26 cellular contexts compared by ENCODE assay signal in genomic region chr18:66993492-66993891, GRCh38.
A peak's percentile ranks its signal among the peaks of the same experiment; 100 is the strongest.
DNase-seq lines count a peak whose midpoint lies in the region; FAIRE-seq and TF ChIP-seq lines count a peak whose summit lies in the region.
"Had no signal": no experiment of that assay in that cellular context is flagged by ENCODE, and none has a peak within 500 bp of the region (broad histone marks: within the 10 kb centered on the region; RNA-seq: fewer than 3 reads in every experiment).

No MANE protein-coding gene starts in this region.

- no peaks in the 10 kb centered on the region for H3K79me2 ChIP-seq in astrocyte (ENCODE audit: insufficient read depth, low read length)

- TF ChIP-seq CTCF in astrocyte (IDR thresholded peaks at IDR 0.05; ENCODE audit: insufficient read depth, low read depth, low read length) (no peak), retinal pigment epithelial cell (conservative IDR thresholded peaks at IDR 0.05; ENCODE audit: low read depth, low read length) (no peak)

- H3K36me3 Mint-ChIP-seq in astrocyte (ENCODE audit: low read depth, unreplicated experiment), result no peaks in the 10 kb centered on the region
- H3K36me3 Mint-ChIP-seq: activated naive CD4-positive, alpha-beta T cell treated with anti-CD3 and anti-CD28 coated beads, Interleukin-2, amount 10 ng/mL, durations not matched to agents 7 days and 5 days had no signal

- no peaks in the 10 kb centered on the region for H4K20me1 ChIP-seq in astrocyte (ENCODE audit: insufficient read depth, low read length)

- H2AFZ ChIP-seq in astrocyte (ENCODE audit: low read depth, low read length), result no peak overlapping the region

- no peaks in the 10 kb centered on the region for H3K9me3 Mint-ChIP-seq in astrocyte (ENCODE audit: unreplicated experiment)
- H3K9me3 Mint-ChIP-seq: H9, nephron had no signal

- no peaks in the 10 kb centered on the region for H3K4me1 ChIP-seq in astrocyte (ENCODE audit: insufficient read depth, low read length)
- H3K4me1 ChIP-seq: ascending aorta had no signal

- no peak overlapping the region for H3K4me3 Mint-ChIP-seq in astrocyte (ENCODE audit: unreplicated experiment)
- H3K4me3 Mint-ChIP-seq: activated naive CD4-positive, alpha-beta T cell treated with anti-CD3 and anti-CD28 coated beads, Interleukin-2, amount 10 ng/mL, durations not matched to agents 7 days and 5 days; CD4-positive, alpha-beta T cell; effector memory CD8-positive, alpha-beta T cell; H9; nephron had no signal

- H3K4me2 ChIP-seq in astrocyte (ENCODE audit: low read length), result no peak overlapping the region

- H3K27ac ChIP-seq in astrocyte (ENCODE audit: low read depth, low read length), result no peak overlapping the region
- H3K27ac ChIP-seq: ascending aorta had no signal

- no peaks in the 10 kb centered on the region for H3K27me3 ChIP-seq in astrocyte (ENCODE audit: insufficient read depth, low read length)
- H3K27me3 ChIP-seq: ascending aorta had no signal

- no peak overlapping the region for H3K9ac ChIP-seq in astrocyte (ENCODE audit: low read length)

- H3K4me1 Mint-ChIP-seq in astrocyte (ENCODE audit: low read depth, unreplicated experiment), result no peaks in the 10 kb centered on the region
- H3K4me1 Mint-ChIP-seq: activated naive CD4-positive, alpha-beta T cell treated with anti-CD3 and anti-CD28 coated beads, Interleukin-2, amount 10 ng/mL, durations not matched to agents 7 days and 5 days; nephron had no signal

- H3K9me3 ChIP-seq in astrocyte (ENCODE audit: insufficient read depth, low read depth, low read length), result no peaks in the 10 kb centered on the region
- H3K9me3 ChIP-seq: ascending aorta had no signal

- DNase-seq in HK-2 (ENCODE audit: unreplicated experiment), result peak; percentile 3
- peak; percentile 1 for DNase-seq in astrocyte (ENCODE audit: low read depth)
- DNase-seq in iPS-NIHi11 (ENCODE audit: low spot score), result peak; percentile 5
- DNase-seq in retinal pigment epithelial cell (ENCODE audit: low read depth), result peak; percentile 30
- DNase-seq in hypothalamus (lab: John Stamatoyannopoulos, UW), result no peak
- DNase-seq in stimulated activated naive CD4-positive, alpha-beta T cell (lab: John Stamatoyannopoulos, UW), result no peak
- DNase-seq in NCI-H526 (lab: John Stamatoyannopoulos, UW), result no peak
- DNase-seq in germinal center (ENCODE audit: low spot score), result no peak
- DNase-seq: activated naive CD4-positive, alpha-beta T cell treated with anti-CD3 and anti-CD28 coated beads, Interleukin-2, amount 10 ng/mL, durations not matched to agents 7 days and 5 days; activated T-cell treated with anti-CD3 and anti-CD28 coated beads, Interleukin-2, amount 50 U/mL, for 48 hours; CD4-positive, alpha-beta T cell; DMS153; effector memory CD8-positive, alpha-beta T cell; H9; head of caudate nucleus; Kasumi-1; midbrain; NCI-H524 treated with DMSO at 0.1 percent for 48 hours; RPMI8226; stimulated activated CD4-positive, alpha-beta T cell treated with anti-CD3 and anti-CD28 coated beads, Interleukin-1b, Interleukin-23, amount 100 ng/mL, for 48 hours; stimulated activated naive CD4-positive, alpha-beta T cell treated with Interleukin-2 at 50 U/mL for 16 hours; T1000 had no signal

- no peaks in the 10 kb centered on the region for H3K36me3 ChIP-seq in astrocyte (ENCODE audit: insufficient read depth, low read length)
- H3K36me3 ChIP-seq: ascending aorta had no signal

- no peak overlapping the region for H3K4me3 ChIP-seq in astrocyte (ENCODE audit: insufficient read depth, low read depth, low read length)
- no peak overlapping the region for H3K4me3 ChIP-seq in retinal pigment epithelial cell (ENCODE audit: low read length)
- H3K4me3 ChIP-seq: ascending aorta, GM12878 had no signal

- no peak for FAIRE-seq in astrocyte (lab: Jason Lieb, UNC)
- FAIRE-seq: GM12878, keratinocyte had no signal

- H3K27me3 Mint-ChIP-seq in astrocyte (ENCODE audit: low read depth, unreplicated experiment), result no peaks in the 10 kb centered on the region
- H3K27me3 Mint-ChIP-seq: activated naive CD4-positive, alpha-beta T cell treated with anti-CD3 and anti-CD28 coated beads, Interleukin-2, amount 10 ng/mL, durations not matched to agents 7 days and 5 days; CD4-positive, alpha-beta T cell; effector memory CD8-positive, alpha-beta T cell had no signal

- no peak overlapping the region for H3K27ac Mint-ChIP-seq in astrocyte (ENCODE audit: unreplicated experiment)
- H3K27ac Mint-ChIP-seq: activated naive CD4-positive, alpha-beta T cell treated with anti-CD3 and anti-CD28 coated beads, Interleukin-2, amount 10 ng/mL, durations not matched to agents 7 days and 5 days; CD4-positive, alpha-beta T cell; effector memory CD8-positive, alpha-beta T cell; nephron had no signal

Comparison
In these comparisons a context has a peak if more than half of its experiments do, and no peak if none do; other contexts are left out.
1. DNase-seq: peak in HK-2 (single experiment), astrocyte (single experiment), iPS-NIHi11 (single experiment) and retinal pigment epithelial cell (single experiment); none in hypothalamus (0 of 51), stimulated activated naive CD4-positive, alpha-beta T cell (0 of 6), NCI-H526 (0 of 2) and germinal center (single experiment).